ENCODE assay signal across 13 cellular contexts in the genomic region with DNA sequence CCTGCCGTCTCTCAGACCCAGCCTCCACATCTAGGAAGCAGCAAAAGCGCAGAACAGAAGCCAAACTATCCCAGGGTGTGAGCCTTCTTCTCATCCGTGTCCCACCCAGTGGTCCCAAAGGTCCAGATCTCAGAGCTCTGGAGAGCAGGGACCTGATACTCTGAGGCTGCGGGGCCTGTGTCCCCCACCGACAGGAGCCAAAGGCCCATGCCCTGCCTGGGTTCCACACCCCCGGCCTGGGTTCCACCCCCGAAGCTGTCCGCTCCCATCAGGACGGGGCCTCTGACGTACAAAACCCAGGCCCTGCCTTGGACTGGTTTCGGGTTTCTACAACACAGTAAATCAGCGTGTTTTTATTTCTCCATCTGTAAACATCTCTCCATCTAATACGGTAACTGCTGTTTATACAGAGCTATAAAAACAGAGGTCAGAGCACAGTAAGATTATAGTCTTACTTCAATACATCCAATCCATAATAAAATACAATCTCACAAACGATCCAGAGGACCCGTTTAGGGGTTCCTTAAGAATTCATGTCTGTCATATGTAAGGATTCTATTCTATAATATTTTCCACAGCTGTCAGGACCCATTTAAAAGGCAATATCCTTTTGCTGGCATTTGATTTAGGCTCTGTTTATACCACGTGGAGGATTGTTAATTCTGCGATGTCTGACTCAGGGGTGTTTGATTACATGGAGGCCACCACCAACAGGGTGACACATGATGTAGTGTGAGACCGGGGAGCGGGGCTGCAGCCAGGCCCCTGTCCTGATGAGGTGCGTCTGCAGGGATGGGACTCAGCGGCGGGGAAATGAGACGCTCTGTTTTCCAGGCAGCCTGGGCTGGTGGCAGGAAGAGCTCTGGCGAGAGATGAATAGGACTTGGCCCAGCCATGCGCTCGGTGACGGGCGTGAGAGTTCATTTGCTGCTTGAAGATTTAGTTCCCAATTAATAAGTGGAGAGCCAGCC.
DNase-seq lines count a peak whose midpoint lies in the region; ATAC-seq and TF ChIP-seq lines count a peak whose summit lies in the region.
"Had no signal": no experiment of that assay in that cellular context is flagged by ENCODE, and none has a peak within 500 bp of the region (broad histone marks: within the 10 kb centered on the region; RNA-seq: fewer than 3 reads in every experiment).

No MANE protein-coding gene starts in this region.

- ATAC-seq in mucosa of descending colon (peak; percentile 53), HG03521 (IDR thresholded peaks at IDR 0.05; ENCODE audit: unreplicated experiment) (no peak), HG02588 (IDR thresholded peaks at IDR 0.05; ENCODE audit: unreplicated experiment) (no peak)
- ATAC-seq: K562, left cardiac atrium had no signal

- peak; percentile 88 for TF ChIP-seq EP300 in transverse colon (IDR thresholded peaks at IDR 0.05; ENCODE audit: low read depth)

- no peaks in the 10 kb centered on the region for H3K4me1 ChIP-seq in mucosa of descending colon (ENCODE audit: low read depth)
- peaks cover 3 to 13% (median 4%) of the 10 kb centered on the region in 4 donors for H3K4me1 ChIP-seq in transverse colon
- H3K4me1 ChIP-seq: Caco-2 had no signal

- 55 to 57% methylated on average over 4 to 28 of the region's 28 CpGs for WGBS in transverse colon (ENCODE audit: low coverage in 1 of 2), 2 donors

- TF ChIP-seq CTCF in mucosa of descending colon (IDR thresholded peaks at IDR 0.05) (no peak), transverse colon (IDR thresholded peaks at IDR 0.05) (no peak)

- H3K4me3 ChIP-seq in mucosa of descending colon (no peak overlapping the region), transverse colon (no peak overlapping the region)
- H3K4me3 ChIP-seq: K562 had no signal

- H3K27me3 ChIP-seq in transverse colon, result no peaks in the 10 kb centered on the region

- peak; percentile 79 for DNase-seq in NCI-H82 (lab: John Stamatoyannopoulos, UW)
- DNase-seq in NCI-H82 treated with DMSO at 0.1 percent for 48 hours (lab: John Stamatoyannopoulos, UW; ENCODE audit: unreplicated experiment), result no peak
- DNase-seq in brain pericyte (ENCODE audit: low read depth, low spot score), result peak; percentile 40
- DNase-seq in mucosa of descending colon, result peak in 2 of 3 donors; percentile 32 to 45
- DNase-seq in transverse colon, result peak; percentile 54
- DNase-seq in NCI-H187 (lab: John Stamatoyannopoulos, UW), result no peak
- DNase-seq: activated CD4-positive, alpha-beta T cell treated with anti-CD3 and anti-CD28 coated beads, Interleukin-2, amount 50 U/mL, for 1 hour; Caco-2; left cardiac atrium; trophoblast cell had no signal

- TF ChIP-seq POLR2A in transverse colon (IDR thresholded peaks at IDR 0.05), result no peak

- H3K36me3 ChIP-seq in mucosa of descending colon (ENCODE audit: low read depth) (no peaks in the 10 kb centered on the region), transverse colon (no peaks in the 10 kb centered on the region)

- no peaks in the 10 kb centered on the region for H3K9me3 ChIP-seq in mucosa of descending colon
- no peaks in the 10 kb centered on the region for H3K9me3 ChIP-seq in transverse colon
- H3K9me3 ChIP-seq: Caco-2 had no signal

- intact Hi-C loops in mucosa of descending colon (cut with DNase I, micrococcal nuclease), result no loop called here
- intact Hi-C loops in transverse colon (cut with DNase I; ENCODE audit: low total_unique reads), result loop anchor here (2.0 kb wide), 1 partner anchor 112 kb away; no protein-coding TSS in a partner anchor

- H3K27ac ChIP-seq in transverse colon, result peak overlapping the region; percentile 59 to 79 (median 78)

- in situ Hi-C loops in transverse colon (cut with MboI; ENCODE audit: low pct_ligation_motif_present in 1 of 4, low pct_unique_long_range_greater_than_20kb in 1 of 4, low sequenced_read_pairs in 3 of 4), result no loop called here

Comparison
In these comparisons a context has a peak if more than half of its experiments do, and no peak if none do; other contexts are left out.
1. DNase-seq: peak in NCI-H82 (single experiment), brain pericyte (single experiment), mucosa of descending colon (2 of 3) and transverse colon (single experiment); none in NCI-H82 treated with DMSO at 0.1 percent for 48 hours (single experiment) and NCI-H187 (0 of 2).